Comparison of ENCODE assay signal across 6 cellular contexts in the genomic region with DNA sequence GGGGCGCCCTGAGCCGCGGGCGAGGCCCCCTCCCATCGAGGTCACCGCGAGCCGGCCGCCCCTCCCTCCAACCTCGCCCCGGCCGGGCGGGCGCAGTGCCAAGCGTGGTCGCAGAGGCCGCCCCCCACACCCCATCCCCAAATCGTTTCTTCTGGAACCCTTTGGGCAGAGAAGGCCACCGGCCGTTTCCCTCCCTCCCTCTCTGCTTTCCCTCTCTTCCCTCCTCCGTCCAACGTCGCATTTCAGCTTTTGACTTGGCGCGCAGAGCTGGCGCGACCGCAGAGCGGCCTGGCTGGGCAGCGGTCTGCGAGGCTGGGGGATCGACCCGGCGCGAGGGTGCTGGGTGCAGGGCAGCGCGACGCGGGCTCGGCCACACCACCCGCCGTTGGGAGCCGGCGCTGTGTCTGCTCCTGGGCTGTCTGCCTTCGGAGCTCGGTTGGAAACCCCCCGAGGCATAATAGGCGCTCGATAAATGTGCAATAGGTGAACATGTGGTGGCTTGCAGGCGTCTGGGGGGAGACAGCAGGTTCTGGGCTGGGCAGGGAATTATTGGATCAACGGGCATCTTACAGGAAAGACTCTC. TPM values are rescaled to one million over a fixed set of nuclear protein-coding genes. Genes with fewer than 3 reads are reported as not detected.
DNase-seq lines count a peak whose midpoint lies in the region; ATAC-seq, FAIRE-seq and TF ChIP-seq lines count a peak whose summit lies in the region.

No MANE protein-coding gene starts in this region.

- H3K4me2 ChIP-seq in K562 (ENCODE audit: insufficient read depth, low read length): no peak overlapping the region

- no peaks in the 10 kb centered on the region for H3K9me3 ChIP-seq in K562 (replicated peaks; ENCODE audit: control insufficient read depth, insufficient read depth, low read depth, low read length)

- H3K27me3 ChIP-seq in K562 (ENCODE audit: control insufficient read depth in 2 of 2, insufficient read depth in 2 of 2, low read length in 2 of 2): no peaks in the 10 kb centered on the region

- no peaks in the 10 kb centered on the region for H3K9me1 ChIP-seq in K562 (ENCODE audit: control insufficient read depth, insufficient read depth, low read length)

- no peak for TF ChIP-seq EP300 in K562 (IDR thresholded peaks at IDR 0.05; ENCODE audit: low read length)

- peaks cover 4 to 82% of the 10 kb centered on the region in 2 experiments; a peak in 4 of 5 replicates for H3K4me1 ChIP-seq in K562 (replicated peaks in 1 of 2; ENCODE audit: control insufficient read depth in 2 of 2, insufficient read depth in 2 of 2, low read length in 2 of 2)

- in situ Hi-C loops in K562 (cut with MboI): no loop called here

- FAIRE-seq in K562 (lab: Jason Lieb, UNC): no peak

- no peaks in the 10 kb centered on the region for H3K9me3 Mint-ChIP-seq in nephron progenitor cell

- H3K36me3 Mint-ChIP-seq in nephron progenitor cell (ENCODE audit: low read depth): peaks cover 5% of the 10 kb centered on the region

- no peaks in the 10 kb centered on the region for H3K27me3 Mint-ChIP-seq in nephron progenitor cell (ENCODE audit: low read depth, poor library complexity)

- peaks cover 3% of the 10 kb centered on the region; the same call in 1 of the 3 replicates for H3K36me3 ChIP-seq in K562 (ENCODE audit: control insufficient read depth, insufficient read depth, low read length)

- POLR2A ChIA-PET in K562 (lab: Yijun Ruan, JAX): interaction anchor here (0.6 to 2.3 kb wide), 6 partner anchors 8 to 429 kb away, joined by 3 to 10 read pairs (median 4); partner anchors contain the start of gene TEDC2

- CTCF ChIA-PET in K562 (lab: Yijun Ruan, JAX; ENCODE audit: low intra/inter-chr PET ratio): no interaction called here

- TF ChIP-seq CTCF in K562 (IDR thresholded peaks at IDR 0.05 in 2 of 3, conservative IDR thresholded peaks at IDR 0.05 in 1 of 3; ENCODE audit: insufficient read depth in 2 of 3, low read depth in 1 of 3, low read length in 3 of 3) (no peak), nephron progenitor cell (IDR thresholded peaks at IDR 0.05) (no peak)

- H2AFZ ChIP-seq in K562 (ENCODE audit: low read depth, low read length): no peak overlapping the region

- H3K4me1 Mint-ChIP-seq in nephron progenitor cell: peaks cover 30% of the 10 kb centered on the region

- no peak overlapping the region for H3K4me3 ChIP-seq in K562

- WGBS in K562 (ENCODE audit: insufficient coverage, low coverage, missing lambda C conversion rate): 69% methylated on average over 22 of the region's 51 CpGs

- TF ChIP-seq POLR2A in K562 (conservative IDR thresholded peaks at IDR 0.05): no peak

- H4K20me1 ChIP-seq in K562 (replicated peaks; ENCODE audit: control insufficient read depth, insufficient read depth, low read length): 0 out of 2 replicates have a peak, but pooled peaks cover 4% of the 10 kb centered on the region

- no peaks in the 10 kb centered on the region for H3K79me2 ChIP-seq in K562 (ENCODE audit: control insufficient read depth, insufficient read depth, low read length)

- no peak overlapping the region for H3K27ac Mint-ChIP-seq in nephron progenitor cell

- H3K27ac ChIP-seq in K562 (ENCODE audit: extremely low read depth, low read depth, low read length): no peak overlapping the region

- H3K4me3 Mint-ChIP-seq in nephron progenitor cell: peak overlapping the region; percentile 73

- intact Hi-C loops in K562 (cut with micrococcal nuclease): loop anchor here (5.0 kb wide), 1 partner anchor 34 kb away; no protein-coding TSS in a partner anchor

- peak; percentile 29 for DNase-seq in stimulated activated CD4-positive, alpha-beta T cell treated with anti-CD3 and anti-CD28 coated beads, Interleukin-15, amount 100 ng/mL, for 24 hours
- DNase-seq in stimulated activated CD4-positive, alpha-beta T cell treated with anti-CD3 and anti-CD28 coated beads, Interleukin-2, amount 100 ng/mL, for 48 hours: no peak
- DNase-seq in K562 (ENCODE audit: extremely low read depth in 1 of 4, low spot score in 3 of 4) (no peak), nephron progenitor cell (peak; percentile 55), NOMO-1 treated with dmso at 0.1 percent for 144 hours (lab: John Stamatoyannopoulos, UW; ENCODE audit: unreplicated experiment) (no peak)

- ATAC-seq in K562: no peak
- no peak for ATAC-seq in GM19351 (IDR thresholded peaks at IDR 0.05; ENCODE audit: unreplicated experiment)

- no TSS peak for BruUV-seq in K562 (replicated peaks; lab: Mats Ljungman, UMichigan)

- no peak overlapping the region for H3K9ac ChIP-seq in K562 (ENCODE audit: insufficient read depth in 1 of 2, low read depth in 2 of 2, low read length in 2 of 2)

- TF ChIP-seq RAD21 in K562 (CRISPR knock-in tag; conservative IDR thresholded peaks at IDR 0.05 in 1 of 2, IDR thresholded peaks at IDR 0.05 in 1 of 2): no peak

RNA-seq across cellular contexts. Expression of gene NTN3, which starts 2.9 kb away (rescaled TPM):
- total RNA-seq in K562 (2011; cell fraction: chromatin; rRNA removed; ENCODE audit: low replicate concordance): 0.42 TPM in 1 of 2 replicates, not detected in the other
- total RNA-seq in K562 (2011; cell fraction: nucleolus; rRNA removed): 0.13 and 0.17 TPM in 2 replicates
- total RNA-seq in K562 (2011; cell fraction: nucleoplasm; rRNA removed): not detected in 2 replicates
- total RNA-seq in K562 (2014; rRNA removed) (not detected in 2 replicates), K562 (2014; rRNA removed; fragmentation: Illumina TruSeq; extraction: Trizol) (not detected in 2 replicates), K562 (2015; rRNA removed; fragmentation: Illumina TruSeq; extraction: Trizol) (not detected in 2 replicates), K562 (2021) (not detected in 2 replicates)
- polyA plus RNA-seq in K562 (2011; rRNA removed) (not detected in 2 replicates), K562 (2014; fragmentation: Illumina TruSeq; extraction: Trizol) (not detected in 2 replicates), K562 (2014; fragmentation: Nextera tagmentation; extraction: Ambion mirVana) (not detected), K562 (2014; rRNA removed) (not detected in 2 replicates)
- polyA plus RNA-seq in K562 (2011; cell fraction: cytosol; rRNA removed): not detected in 2 replicates
- not detected in 2 replicates for polyA plus RNA-seq in K562 (2011; cell fraction: nucleus; rRNA removed)
- polyA plus RNA-seq in K562 (2012): 0.07 and 0.08 TPM in 2 replicates
- polyA minus RNA-seq in K562 (2011; rRNA and poly(A)+ RNA removed): not detected in 2 replicates
- not detected in 2 replicates for polyA minus RNA-seq in K562 (2011; cell fraction: cytosol; rRNA and poly(A)+ RNA removed)
- not detected in 2 replicates for polyA minus RNA-seq in K562 (2011; cell fraction: nucleus; rRNA and poly(A)+ RNA removed)

RNA-seq across cellular contexts. Expression of gene TBC1D24, which starts 6.7 kb away (rescaled TPM):
- 29.2 and 69.3 TPM in 2 replicates for total RNA-seq in K562 (2011; cell fraction: chromatin; rRNA removed; ENCODE audit: low replicate concordance)
- total RNA-seq in K562 (2011; cell fraction: nucleolus; rRNA removed): 36.9 and 38.2 TPM in 2 replicates
- 27.0 and 36.9 TPM in 2 replicates for total RNA-seq in K562 (2011; cell fraction: nucleoplasm; rRNA removed)
- total RNA-seq in K562 (2014; rRNA removed) (7.2 and 13.4 TPM in 2 replicates), K562 (2014; rRNA removed; fragmentation: Illumina TruSeq; extraction: Trizol) (4.2 and 4.9 TPM in 2 replicates), K562 (2015; rRNA removed; fragmentation: Illumina TruSeq; extraction: Trizol) (9.1 and 11.2 TPM in 2 replicates), K562 (2021) (22.6 and 24.3 TPM in 2 replicates)
- polyA plus RNA-seq in K562 (2011; rRNA removed) (5.7 and 9.4 TPM in 2 replicates), K562 (2014; fragmentation: Illumina TruSeq; extraction: Trizol) (7.2 and 9.4 TPM in 2 replicates), K562 (2014; fragmentation: Nextera tagmentation; extraction: Ambion mirVana) (1 to 10 TPM; 1.7 to 4.2 TPM), K562 (2014; rRNA removed) (8.3 and 9.3 TPM in 2 replicates)
- polyA plus RNA-seq in K562 (2011; cell fraction: cytosol; rRNA removed): 7.1 and 12.3 TPM in 2 replicates
- 22.9 and 34.2 TPM in 2 replicates for polyA plus RNA-seq in K562 (2011; cell fraction: nucleus; rRNA removed)
- 8.5 and 9.1 TPM in 2 replicates for polyA plus RNA-seq in K562 (2012)
- polyA minus RNA-seq in K562 (2011; rRNA and poly(A)+ RNA removed): 6.5 and 9.7 TPM in 2 replicates
- polyA minus RNA-seq in K562 (2011; cell fraction: cytosol; rRNA and poly(A)+ RNA removed): 13.1 and 14.3 TPM in 2 replicates
- polyA minus RNA-seq in K562 (2011; cell fraction: nucleus; rRNA and poly(A)+ RNA removed): 12.5 and 15.3 TPM in 2 replicates

RNA-seq across cellular contexts. Expression of gene TEDC2, which starts 8.3 kb away (rescaled TPM):
- 28.4 and 114 TPM in 2 replicates for total RNA-seq in K562 (2011; cell fraction: chromatin; rRNA removed; ENCODE audit: low replicate concordance)
- 102 and 124 TPM in 2 replicates for total RNA-seq in K562 (2011; cell fraction: nucleolus; rRNA removed)
- 40.8 and 51.4 TPM in 2 replicates for total RNA-seq in K562 (2011; cell fraction: nucleoplasm; rRNA removed)
- total RNA-seq in K562 (2014; rRNA removed) (50.2 and 66.0 TPM in 2 replicates), K562 (2014; rRNA removed; fragmentation: Illumina TruSeq; extraction: Trizol) (6.4 and 11.6 TPM in 2 replicates), K562 (2015; rRNA removed; fragmentation: Illumina TruSeq; extraction: Trizol) (25.8 and 28.4 TPM in 2 replicates), K562 (2021) (43.0 and 46.1 TPM in 2 replicates)
- polyA plus RNA-seq in K562 (2011; rRNA removed) (11.5 and 19.7 TPM in 2 replicates), K562 (2014; fragmentation: Illumina TruSeq; extraction: Trizol) (17.6 and 21.1 TPM in 2 replicates), K562 (2014; fragmentation: Nextera tagmentation; extraction: Ambion mirVana) (1 to 10 TPM in 1 of 2 experiments, under 1 TPM in 1; 0.75 to 2.2 TPM), K562 (2014; rRNA removed) (46.1 and 57.0 TPM in 2 replicates)
- 12.4 and 30.6 TPM in 2 replicates for polyA plus RNA-seq in K562 (2011; cell fraction: cytosol; rRNA removed)
- 115 and 152 TPM in 2 replicates for polyA plus RNA-seq in K562 (2011; cell fraction: nucleus; rRNA removed)
- 25.5 and 36.0 TPM in 2 replicates for polyA plus RNA-seq in K562 (2012)
- polyA minus RNA-seq in K562 (2011; rRNA and poly(A)+ RNA removed): 3.6 and 6.3 TPM in 2 replicates
- polyA minus RNA-seq in K562 (2011; cell fraction: cytosol; rRNA and poly(A)+ RNA removed): 5.9 and 8.8 TPM in 2 replicates
- polyA minus RNA-seq in K562 (2011; cell fraction: nucleus; rRNA and poly(A)+ RNA removed): 44.7 and 53.2 TPM in 2 replicates

RNA-seq across cellular contexts. Expression of gene CCNF, which starts 39.0 kb away (rescaled TPM):
- total RNA-seq in K562 (2011; cell fraction: chromatin; rRNA removed; ENCODE audit: low replicate concordance): 85.7 and 196 TPM in 2 replicates
- 118 and 124 TPM in 2 replicates for total RNA-seq in K562 (2011; cell fraction: nucleolus; rRNA removed)
- total RNA-seq in K562 (2011; cell fraction: nucleoplasm; rRNA removed): 119 and 147 TPM in 2 replicates
- total RNA-seq in K562 (2014; rRNA removed) (46.2 and 66.4 TPM in 2 replicates), K562 (2014; rRNA removed; fragmentation: Illumina TruSeq; extraction: Trizol) (26.2 and 29.5 TPM in 2 replicates), K562 (2015; rRNA removed; fragmentation: Illumina TruSeq; extraction: Trizol) (34.2 and 36.9 TPM in 2 replicates), K562 (2021) (62.9 and 70.1 TPM in 2 replicates)
- polyA plus RNA-seq in K562 (2011; rRNA removed) (18.5 and 18.8 TPM in 2 replicates), K562 (2014; fragmentation: Illumina TruSeq; extraction: Trizol) (30.8 and 43.5 TPM in 2 replicates), K562 (2014; fragmentation: Nextera tagmentation; extraction: Ambion mirVana) (1 to 10 TPM; 4.1 to 5.4 TPM), K562 (2014; rRNA removed) (24.6 and 28.5 TPM in 2 replicates)
- 23.2 and 35.3 TPM in 2 replicates for polyA plus RNA-seq in K562 (2011; cell fraction: cytosol; rRNA removed)
- polyA plus RNA-seq in K562 (2011; cell fraction: nucleus; rRNA removed): 34.8 and 58.2 TPM in 2 replicates
- 35.0 and 35.7 TPM in 2 replicates for polyA plus RNA-seq in K562 (2012)
- 39.0 and 67.5 TPM in 2 replicates for polyA minus RNA-seq in K562 (2011; rRNA and poly(A)+ RNA removed)
- 65.5 and 70.9 TPM in 2 replicates for polyA minus RNA-seq in K562 (2011; cell fraction: cytosol; rRNA and poly(A)+ RNA removed)
- polyA minus RNA-seq in K562 (2011; cell fraction: nucleus; rRNA and poly(A)+ RNA removed): 35.1 and 42.3 TPM in 2 replicates

RNA-seq across cellular contexts. Expression of gene ATP6V0C, which starts 45.5 kb away (rescaled TPM):
- total RNA-seq in K562 (2011; cell fraction: chromatin; rRNA removed; ENCODE audit: low replicate concordance): 30.3 and 91.0 TPM in 2 replicates
- 132 and 138 TPM in 2 replicates for total RNA-seq in K562 (2011; cell fraction: nucleolus; rRNA removed)
- total RNA-seq in K562 (2011; cell fraction: nucleoplasm; rRNA removed): 102 and 104 TPM in 2 replicates
- total RNA-seq in K562 (2014; rRNA removed) (28.4 and 48.6 TPM in 2 replicates), K562 (2014; rRNA removed; fragmentation: Illumina TruSeq; extraction: Trizol) (10.2 and 10.8 TPM in 2 replicates), K562 (2015; rRNA removed; fragmentation: Illumina TruSeq; extraction: Trizol) (22.7 and 24.3 TPM in 2 replicates), K562 (2021) (213 and 228 TPM in 2 replicates)
- polyA plus RNA-seq in K562 (2011; rRNA removed) (7.1 and 14.1 TPM in 2 replicates), K562 (2014; fragmentation: Illumina TruSeq; extraction: Trizol) (44.5 and 83.3 TPM in 2 replicates), K562 (2014; fragmentation: Nextera tagmentation; extraction: Ambion mirVana) (1 to 10 TPM; 2.9 to 5.2 TPM), K562 (2014; rRNA removed) (63.0 and 66.3 TPM in 2 replicates)
- 28.4 and 49.5 TPM in 2 replicates for polyA plus RNA-seq in K562 (2011; cell fraction: cytosol; rRNA removed)
- polyA plus RNA-seq in K562 (2011; cell fraction: nucleus; rRNA removed): 18.4 and 28.6 TPM in 2 replicates
- polyA plus RNA-seq in K562 (2012): 228 and 237 TPM in 2 replicates
- polyA minus RNA-seq in K562 (2011; rRNA and poly(A)+ RNA removed): 4.5 and 5.5 TPM in 2 replicates
- 81.8 and 143 TPM in 2 replicates for polyA minus RNA-seq in K562 (2011; cell fraction: cytosol; rRNA and poly(A)+ RNA removed)
- polyA minus RNA-seq in K562 (2011; cell fraction: nucleus; rRNA and poly(A)+ RNA removed): 8.2 and 10.8 TPM in 2 replicates

Comparison
In these comparisons a context has a peak if more than half of its experiments do, and no peak if none do; other contexts are left out.
1. DNase-seq: peak in stimulated activated CD4-positive, alpha-beta T cell treated with anti-CD3 and anti-CD28 coated beads, Interleukin-15, amount 100 ng/mL, for 24 hours (single experiment) and nephron progenitor cell (single experiment); none in stimulated activated CD4-positive, alpha-beta T cell treated with anti-CD3 and anti-CD28 coated beads, Interleukin-2, amount 100 ng/mL, for 48 hours (0 of 2), K562 (0 of 4) and NOMO-1 treated with dmso at 0.1 percent for 144 hours (single experiment).